In the genomic region with DNA sequence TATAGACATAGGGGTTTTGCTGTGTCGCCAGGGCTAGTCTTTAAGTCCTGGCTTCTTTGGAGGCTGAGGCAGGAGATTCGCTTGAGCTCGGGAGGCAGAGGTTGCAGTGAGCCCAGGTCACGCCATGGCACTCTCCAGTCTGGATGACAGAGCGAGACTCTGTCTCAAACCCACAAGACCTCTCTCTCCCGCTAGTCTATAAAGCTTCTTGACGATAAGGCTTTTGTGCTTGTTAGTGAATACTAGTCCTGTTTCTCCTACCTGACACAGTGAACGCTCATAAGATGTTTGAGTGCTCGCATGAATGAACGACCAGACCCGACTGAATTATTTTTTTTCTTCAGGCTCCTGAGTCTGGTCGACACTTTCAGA, we compare ENCODE assay signal across 8 cellular contexts. TPM values are rescaled to one million over a fixed set of nuclear protein-coding genes. Genes with fewer than 3 reads are reported as not detected.
DNase-seq lines count a peak whose midpoint lies in the region; ATAC-seq, FAIRE-seq and TF ChIP-seq lines count a peak whose summit lies in the region.

No MANE protein-coding gene starts in this region.

- no peaks in the 10 kb centered on the region for H3K27me3 Mint-ChIP-seq in activated naive CD8-positive, alpha-beta T cell treated with anti-CD3 and anti-CD28 coated beads, Interleukin-2, amount 50 U/mL, for 24 hours

- H3K4me2 ChIP-seq in BLaER1 (peak overlapping the region; percentile 87), IMR-90 (ENCODE audit: low read depth, low read length) (peak overlapping the region; percentile 75)

- TF ChIP-seq RAD21 in IMR-90 (IDR thresholded peaks at IDR 0.05; ENCODE audit: low read length) = no peak

- dilution Hi-C loops in IMR-90 (cut with HindIII; ENCODE audit: low sequenced_read_pairs, unreplicated experiment) = no loop called here

- H4K20me1 ChIP-seq in BLaER1 (peaks cover 33% of the 10 kb centered on the region), IMR-90 (ENCODE audit: insufficient read depth, low read length) (peaks cover 34% of the 10 kb centered on the region)

- H3K36me3 Mint-ChIP-seq in activated naive CD8-positive, alpha-beta T cell treated with anti-CD3 and anti-CD28 coated beads, Interleukin-2, amount 50 U/mL, for 24 hours (ENCODE audit: low read depth) = peaks cover 48% of the 10 kb centered on the region

- no peaks in the 10 kb centered on the region for H3K9me3 Mint-ChIP-seq in activated naive CD8-positive, alpha-beta T cell treated with anti-CD3 and anti-CD28 coated beads, Interleukin-2, amount 50 U/mL, for 24 hours

- H3K79me1 ChIP-seq in IMR-90 (ENCODE audit: low read depth in 1 of 2, low read length in 2 of 2) = peaks cover 0 to 30% of the 10 kb centered on the region in 2 experiments; a peak in 3 of 4 replicates

- H4K8ac ChIP-seq in IMR-90 (ENCODE audit: low read depth in 2 of 2, low read length in 2 of 2) = peak overlapping the region; percentile 52 to 97

- no peak overlapping the region for H2BK120ac ChIP-seq in IMR-90 (ENCODE audit: low read depth, low read length)

- DNase-seq in IMR-90 (no peak), RCC 7860 (ENCODE audit: low spot score) (no peak), NCI-H1436 (lab: John Stamatoyannopoulos, UW) (no peak)
- peak; percentile 34 for DNase-seq in activated naive CD8-positive, alpha-beta T cell treated with anti-CD3 and anti-CD28 coated beads, Interleukin-2, amount 50 U/mL, for 24 hours

- H4K91ac ChIP-seq in IMR-90 (ENCODE audit: insufficient read depth, low read depth, low read length) = 0 out of 2 replicates have a peak overlapping the region, but pooled peaks have one; percentile 2

- no peaks in the 10 kb centered on the region for H3K9me1 ChIP-seq in IMR-90 (ENCODE audit: insufficient read depth, low read length)

- H3K27me3 ChIP-seq in BLaER1 (no peaks in the 10 kb centered on the region), IMR-90 (ENCODE audit: control insufficient read depth, insufficient read depth, low read length) (no peaks in the 10 kb centered on the region), layer of hippocampus (ENCODE audit: control insufficient read depth, insufficient read depth, low read length) (no peaks in the 10 kb centered on the region)

- CTCF ChIA-PET in IMR-90 (lab: Yijun Ruan, JAX) = interaction anchor here (0.9 to 1.3 kb wide), 3 partner anchors 29 to 148 kb away, joined by 4 to 5 read pairs (median 4); no protein-coding TSS in a partner anchor

- H4K5ac ChIP-seq in IMR-90 (ENCODE audit: low read depth, low read length) = peak overlapping the region; percentile 76

- no peak for TF ChIP-seq CTCF in IMR-90 (conservative IDR thresholded peaks at IDR 0.05; ENCODE audit: low read depth, low read length)

- peak overlapping the region; percentile 91 for H3K27ac ChIP-seq in BLaER1
- H3K27ac ChIP-seq in IMR-90 (ENCODE audit: insufficient read depth, low read length) = peak overlapping the region; percentile 66
- H3K27ac ChIP-seq in layer of hippocampus (ENCODE audit: low read depth, low read length) = peak overlapping the region; percentile 43
- H3K27ac ChIP-seq in temporal lobe (ENCODE audit: low read depth, low read length) = peak overlapping the region; percentile 59

- ATAC-seq in GM19043 (IDR thresholded peaks at IDR 0.05; ENCODE audit: low read depth, unreplicated experiment) (peak; percentile 20), IMR-90 (ENCODE audit: low read depth) (no peak)
- ATAC-seq in activated naive CD8-positive, alpha-beta T cell treated with anti-CD3 and anti-CD28 coated beads, Interleukin-2, amount 50 U/mL, for 24 hours = peak; percentile 18

- peak overlapping the region; percentile 100 for H3K4me3 Mint-ChIP-seq in activated naive CD8-positive, alpha-beta T cell treated with anti-CD3 and anti-CD28 coated beads, Interleukin-2, amount 50 U/mL, for 24 hours

- in situ Hi-C loops in IMR-90 (cut with MboI; ENCODE audit: low sequenced_read_pairs) = no loop called here

- peak overlapping the region; percentile 70 for H2BK5ac ChIP-seq in IMR-90 (ENCODE audit: low read depth, low read length, poor library complexity, severe bottlenecking)

- H3K27ac Mint-ChIP-seq in activated naive CD8-positive, alpha-beta T cell treated with anti-CD3 and anti-CD28 coated beads, Interleukin-2, amount 50 U/mL, for 24 hours = peak overlapping the region; percentile 100

- no peak overlapping the region for H3K23ac ChIP-seq in IMR-90 (ENCODE audit: low read depth, low read length)

- H2AK5ac ChIP-seq in IMR-90 (ENCODE audit: low read depth, low read length) = peak overlapping the region; percentile 91; the same call in 1 of the 2 replicates

- TF ChIP-seq POLR2A in IMR-90 (IDR thresholded peaks at IDR 0.05; ENCODE audit: low read depth, low read length) = no peak

- peak overlapping the region; percentile 78 for H3K4me3 ChIP-seq in BLaER1
- peak overlapping the region; percentile 68 for H3K4me3 ChIP-seq in IMR-90 (ENCODE audit: insufficient read depth, low read depth, low read length)

- peaks cover 39% of the 10 kb centered on the region for H3K4me1 ChIP-seq in BLaER1
- peaks cover 3% of the 10 kb centered on the region for H3K4me1 ChIP-seq in IMR-90 (ENCODE audit: control insufficient read depth, insufficient read depth, low read length)

- peaks cover 35% of the 10 kb centered on the region for H3K4me1 Mint-ChIP-seq in activated naive CD8-positive, alpha-beta T cell treated with anti-CD3 and anti-CD28 coated beads, Interleukin-2, amount 50 U/mL, for 24 hours

- H3K56ac ChIP-seq in IMR-90 (ENCODE audit: extremely low read depth, insufficient read depth, low read length) = peak overlapping the region; percentile 59; the same call in 1 of the 2 replicates

- no peak overlapping the region for H2BK15ac ChIP-seq in IMR-90 (ENCODE audit: low read depth, low read length)

- peaks cover 51% of the 10 kb centered on the region for H3K36me3 ChIP-seq in BLaER1
- H3K36me3 ChIP-seq in IMR-90 (ENCODE audit: control insufficient read depth, insufficient read depth, low read length) = peaks cover 5% of the 10 kb centered on the region; the same call in 1 of the 2 replicates

- no TSS peak for BruUV-seq in IMR-90 (replicated peaks; lab: Mats Ljungman, UMichigan)

- peak overlapping the region; percentile 88 for H3K9ac ChIP-seq in BLaER1
- H3K9ac ChIP-seq in IMR-90 (ENCODE audit: low read depth, low read length) = peak overlapping the region; percentile 73

- peak overlapping the region; percentile 86 for H3K4ac ChIP-seq in IMR-90 (ENCODE audit: low read depth, low read length)

- H3K14ac ChIP-seq in IMR-90 (replicated peaks; ENCODE audit: low read depth, low read length) = peak overlapping the region; percentile 79

- POLR2A ChIA-PET in IMR-90 (lab: Charles Lee; ENCODE audit: unreplicated experiment) = no interaction called here

- no peak for FAIRE-seq in RCC 7860 (lab: Jason Lieb, UNC)

- intact Hi-C loops in IMR-90 (cut with micrococcal nuclease) = no loop called here

- no peak overlapping the region for H3K18ac ChIP-seq in IMR-90 (ENCODE audit: low read depth, low read length)

- peak overlapping the region; percentile 88 for H2AK9ac ChIP-seq in IMR-90 (replicated peaks; ENCODE audit: low read depth, low read length, poor library complexity)

- H3K9me3 ChIP-seq in BLaER1 = no peaks in the 10 kb centered on the region
- no peaks in the 10 kb centered on the region for H3K9me3 ChIP-seq in IMR-90 (ENCODE audit: control insufficient read depth, insufficient read depth, low read length)

- H2BK20ac ChIP-seq in IMR-90 (ENCODE audit: low read depth, low read length) = no peak overlapping the region

- H2AFZ ChIP-seq in IMR-90 (replicated peaks; ENCODE audit: low read length, poor library complexity) = peak overlapping the region; percentile 97

- whole genome bisulfite sequencing in IMR-90 (ENCODE audit: extremely low coverage in 2 of 2, insufficient read length in 1 of 2), 2 experiments = no CpG with 5 or more reads among the region's 12 CpGs

TF ChIP-seq in IMR-90, 13 proteins besides CTCF, POLR2A, EP300 and RAD21:
- TF ChIP-seq CEBPB (IDR thresholded peaks at IDR 0.05; ENCODE audit: low read depth, low read length) = no peak
- TF ChIP-seq RCOR1 (IDR thresholded peaks at IDR 0.05; ENCODE audit: insufficient replicate concordance, low read length) = no peak
- no peak for TF ChIP-seq FOS (IDR thresholded peaks at IDR 0.05; ENCODE audit: low read depth, low read length)
- no peak for TF ChIP-seq MAZ (IDR thresholded peaks at IDR 0.05; ENCODE audit: borderline replicate concordance, low read depth, low read length)
- TF ChIP-seq MAFK (IDR thresholded peaks at IDR 0.05; ENCODE audit: low read depth, low read length) = no peak
- TF ChIP-seq RFX5 (IDR thresholded peaks at IDR 0.05; ENCODE audit: low read depth, low read length) = no peak
TF ChIP-seq in IMR-90: peak in this region for 0.

RNA-seq across cellular contexts. Expression of gene DDX21, which starts 0.6 kb away (rescaled TPM):
- 73.7 and 109 TPM in 2 replicates for total RNA-seq in IMR-90 (2012; rRNA removed)
- 33.9 and 43.2 TPM in 2 replicates for polyA plus RNA-seq in IMR-90 (2012; rRNA removed)
- polyA plus RNA-seq in IMR-90 (2012; cell fraction: cytosol; rRNA removed) = 4.3 and 8.3 TPM in 2 replicates
- polyA plus RNA-seq in IMR-90 (2012; cell fraction: nucleus; rRNA removed; ENCODE audit: low replicate concordance) = 2.5 and 21.2 TPM in 2 replicates
- 32.2 TPM for total RNA-seq in temporal lobe

RNA-seq across cellular contexts. Expression of gene KIFBP, which starts 33.2 kb away (rescaled TPM):
- total RNA-seq in IMR-90 (2012; rRNA removed) (51.3 and 67.2 TPM in 2 replicates), temporal lobe (34.7 TPM)
- polyA plus RNA-seq in IMR-90 (2012; rRNA removed) = 29.6 and 30.6 TPM in 2 replicates
- 13.5 and 22.6 TPM in 2 replicates for polyA plus RNA-seq in IMR-90 (2012; cell fraction: cytosol; rRNA removed)
- polyA plus RNA-seq in IMR-90 (2012; cell fraction: nucleus; rRNA removed; ENCODE audit: low replicate concordance) = 10.2 and 28.6 TPM in 2 replicates

RNA-seq across cellular contexts. Expression of gene DDX50, which starts 54.3 kb away (rescaled TPM):
- total RNA-seq in IMR-90 (2012; rRNA removed) (55.7 and 74.2 TPM in 2 replicates), temporal lobe (33.7 TPM)
- polyA plus RNA-seq in IMR-90 (2012; rRNA removed) = 31.1 and 32.5 TPM in 2 replicates
- 8.7 and 14.3 TPM in 2 replicates for polyA plus RNA-seq in IMR-90 (2012; cell fraction: cytosol; rRNA removed)
- 4.1 and 23.9 TPM in 2 replicates for polyA plus RNA-seq in IMR-90 (2012; cell fraction: nucleus; rRNA removed; ENCODE audit: low replicate concordance)
